In the genomic region with DNA sequence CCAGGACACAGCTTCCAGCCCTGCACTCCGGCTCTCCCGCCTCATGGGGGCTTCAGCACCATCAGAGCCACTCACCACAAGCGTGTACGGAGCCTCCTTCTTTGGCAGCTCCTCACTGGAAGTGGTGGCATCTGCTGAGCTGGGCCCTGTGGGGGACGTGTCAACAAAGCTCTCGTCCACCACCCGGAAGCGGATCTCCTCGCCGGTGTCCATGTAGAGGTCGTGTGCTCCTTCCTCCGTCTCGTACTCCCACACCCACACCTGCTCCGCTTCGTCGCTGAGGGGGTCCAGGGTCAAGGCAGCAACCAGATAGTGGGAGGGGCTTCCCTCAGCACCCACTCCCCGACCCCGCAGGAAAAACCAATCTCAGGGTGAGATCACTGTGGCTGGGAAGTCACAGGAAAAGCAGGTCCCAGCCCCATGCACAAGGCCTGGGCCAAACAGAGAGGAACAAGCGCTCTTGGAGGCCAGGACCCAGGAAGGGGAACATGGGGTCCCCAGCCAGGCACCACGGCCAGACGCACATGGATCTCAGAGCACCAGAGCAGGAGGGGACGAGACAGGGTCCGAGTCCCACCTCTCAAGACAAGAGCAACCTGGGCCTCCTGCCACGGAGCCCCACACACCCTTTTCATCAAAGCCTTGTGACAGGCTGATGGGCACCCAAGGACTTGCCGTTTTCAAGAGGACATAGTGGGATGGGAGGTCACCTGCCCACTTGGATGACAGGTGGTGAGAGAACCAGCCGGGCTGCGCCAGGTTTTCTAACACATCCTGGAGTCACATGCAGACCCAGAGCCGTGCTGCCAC, we compare ENCODE assay signal across 1 cellular context.
A peak's percentile ranks its signal among the peaks of the same experiment; 100 is the strongest.
TF ChIP-seq lines count a peak whose summit lies in the region.

No MANE protein-coding gene starts in this region.

TF ChIP-seq in HepG2, 621 proteins besides CTCF, POLR2A, EP300 and RAD21:
- no peak for TF ChIP-seq TCF12 (IDR thresholded peaks at IDR 0.05)
- no peak for TF ChIP-seq TCF12 (CRISPR knock-in tag; IDR thresholded peaks at IDR 0.05)
- no peak for TF ChIP-seq NFE2L1 (CRISPR knock-in tag; IDR thresholded peaks at IDR 0.05; ENCODE audit: borderline replicate concordance)
- TF ChIP-seq SUZ12 (IDR thresholded peaks at IDR 0.05; ENCODE audit: low read depth, low read length) = no peak
- TF ChIP-seq KLF16 (CRISPR knock-in tag; IDR thresholded peaks at IDR 0.05) = no peak
- TF ChIP-seq KLF12 (CRISPR knock-in tag; IDR thresholded peaks at IDR 0.05; ENCODE audit: borderline replicate concordance) = no peak
- peak; percentile 85 for TF ChIP-seq AGO2 (optimal IDR thresholded peaks at IDR 0.05; ENCODE audit: low read depth, low read length)
- TF ChIP-seq NFATC3 (CRISPR knock-in tag; IDR thresholded peaks at IDR 0.05) = no peak
- TF ChIP-seq POLR2G (IDR thresholded peaks at IDR 0.05; ENCODE audit: low read depth, low read length) = peak; percentile 42; the same call in 1 of the 2 replicates
- TF ChIP-seq FOXA1 (IDR thresholded peaks at IDR 0.05) = no peak
- no peak for TF ChIP-seq FOXA1 (CRISPR knock-in tag; IDR thresholded peaks at IDR 0.05)
- TF ChIP-seq, protein P1, sequence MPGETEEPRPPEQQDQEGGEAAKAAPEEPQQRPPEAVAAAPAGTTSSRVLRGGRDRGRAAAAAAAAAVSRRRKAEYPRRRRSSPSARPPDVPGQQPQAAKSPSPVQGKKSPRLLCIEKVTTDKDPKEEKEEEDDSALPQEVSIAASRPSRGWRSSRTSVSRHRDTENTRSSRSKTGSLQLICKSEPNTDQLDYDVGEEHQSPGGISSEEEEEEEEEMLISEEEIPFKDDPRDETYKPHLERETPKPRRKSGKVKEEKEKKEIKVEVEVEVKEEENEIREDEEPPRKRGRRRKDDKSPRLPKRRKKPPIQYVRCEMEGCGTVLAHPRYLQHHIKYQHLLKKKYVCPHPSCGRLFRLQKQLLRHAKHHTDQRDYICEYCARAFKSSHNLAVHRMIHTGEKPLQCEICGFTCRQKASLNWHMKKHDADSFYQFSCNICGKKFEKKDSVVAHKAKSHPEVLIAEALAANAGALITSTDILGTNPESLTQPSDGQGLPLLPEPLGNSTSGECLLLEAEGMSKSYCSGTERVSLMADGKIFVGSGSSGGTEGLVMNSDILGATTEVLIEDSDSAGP (CRISPR knock-in tag; IDR thresholded peaks at IDR 0.05; ENCODE audit: borderline replicate concordance) = 0 out of 2 replicates have a peak, but pooled peaks have one; percentile 15
- TF ChIP-seq ZNF598 (CRISPR knock-in tag; IDR thresholded peaks at IDR 0.05; ENCODE audit: borderline replicate concordance) = 0 out of 2 replicates have a peak, but pooled peaks have one; percentile 32
- no peak for TF ChIP-seq PCBP2 (optimal IDR thresholded peaks at IDR 0.05; ENCODE audit: low read depth, low read length, poor library complexity, severe bottlenecking)
